ENCODE assay signal across 1 cellular context in the genomic region with DNA sequence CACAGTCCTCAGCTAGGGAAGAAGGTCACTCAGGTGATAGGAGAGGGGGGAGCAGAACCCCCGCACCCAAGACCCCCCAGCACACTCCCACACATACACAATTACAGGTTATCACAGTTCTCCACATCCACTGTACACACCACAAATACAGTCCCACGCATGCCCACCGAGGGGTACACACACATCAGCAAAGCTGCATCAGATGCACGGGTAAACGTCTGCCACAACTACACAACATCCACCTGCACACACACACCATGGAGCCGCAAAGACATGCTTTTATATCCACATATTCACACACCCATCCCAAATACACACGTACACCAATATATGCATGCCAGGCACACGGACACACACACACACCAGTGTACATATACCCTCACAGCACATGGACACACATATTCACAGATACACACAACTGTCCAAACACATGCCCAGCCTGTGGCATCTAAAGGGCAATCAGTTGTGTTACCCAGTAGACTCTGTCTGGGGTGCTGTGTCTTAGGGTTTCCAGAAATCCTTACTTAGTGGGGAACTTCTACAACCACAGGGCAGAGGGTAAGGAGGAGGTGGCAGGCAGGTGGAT.
TF ChIP-seq lines count a peak whose summit lies in the region.

No MANE protein-coding gene starts in this region.

TF ChIP-seq in HCT116, 20 proteins besides CTCF, POLR2A, EP300 and RAD21:
- no peak for TF ChIP-seq ELF1 (IDR thresholded peaks at IDR 0.05; ENCODE audit: borderline replicate concordance, low read depth)
- TF ChIP-seq CEBPB (IDR thresholded peaks at IDR 0.05; ENCODE audit: low read depth), result no peak
- TF ChIP-seq SRF (IDR thresholded peaks at IDR 0.05; ENCODE audit: low read depth), result no peak
- no peak for TF ChIP-seq FOSL1 (IDR thresholded peaks at IDR 0.05; ENCODE audit: low read depth)
- no peak for TF ChIP-seq POLR2AphosphoS5 (IDR thresholded peaks at IDR 0.05; ENCODE audit: low read depth, low read length)
- no peak for TF ChIP-seq JUND (IDR thresholded peaks at IDR 0.05)
- TF ChIP-seq YY1 (IDR thresholded peaks at IDR 0.05; ENCODE audit: extremely low read depth, insufficient replicate concordance, low read depth, low read length), result no peak
- no peak for TF ChIP-seq TCF7L2 (IDR thresholded peaks at IDR 0.05; ENCODE audit: borderline replicate concordance, extremely low read depth, insufficient read depth, insufficient read length)
- no peak for TF ChIP-seq SIN3A (IDR thresholded peaks at IDR 0.05; ENCODE audit: low read depth)
